In genomic region chr2:209471037-209471436, GRCh38 we compare ENCODE assay signal across 18 cellular contexts. TPM values are rescaled to one million over a fixed set of nuclear protein-coding genes. Genes with fewer than 3 reads are reported as not detected.
DNase-seq lines count a peak whose midpoint lies in the region; TF ChIP-seq lines count a peak whose summit lies in the region.
"Had no signal": no experiment of that assay in that cellular context is flagged by ENCODE, and none has a peak within 500 bp of the region (broad histone marks: within the 10 kb centered on the region; RNA-seq: fewer than 3 reads in every experiment).

No MANE protein-coding gene starts in this region.

- no peaks in the 10 kb centered on the region for H3K36me3 Mint-ChIP-seq in progenitor cell of endocrine pancreas (ENCODE audit: insufficient read depth)
- H3K36me3 Mint-ChIP-seq: natural killer cell had no signal

- DNase-seq in GM03348 (ENCODE audit: low spot score) (peak; percentile 6), NOMO-1 treated with DMSO at 0.1 percent for 48 hours (lab: John Stamatoyannopoulos, UW; ENCODE audit: unreplicated experiment) (peak; percentile 33), epithelial cell of esophagus (ENCODE audit: low read depth) (peak; percentile 58), progenitor cell of endocrine pancreas (ENCODE audit: low spot score, unreplicated experiment) (no peak), head of caudate nucleus (no peak), SK-N-DZ (ENCODE audit: low spot score) (no peak), GM20000 (ENCODE audit: low spot score) (no peak)
- DNase-seq in activated CD4-positive, alpha-beta T cell treated with anti-CD3 and anti-CD28 coated beads for 4 hours, result no peak
- DNase-seq: activated CD4-positive, alpha-beta T cell treated with anti-CD3 and anti-CD28 coated beads for 1 hour; activated naive CD4-positive, alpha-beta T cell treated with anti-CD3 and anti-CD28 coated beads for 36 hours; C1 segment of cervical spinal cord; DMS79 treated with DMSO at 0.1 percent for 48 hours; effector memory CD4-positive, alpha-beta T cell; natural killer cell; NCI-H1092; NCI-H2171 treated with DMSO at 0.1 percent for 48 hours; retina had no signal

- peaks cover 8% of the 10 kb centered on the region for H3K9me3 Mint-ChIP-seq in progenitor cell of endocrine pancreas (ENCODE audit: low read depth)
- H3K9me3 Mint-ChIP-seq: activated naive CD4-positive, alpha-beta T cell treated with anti-CD3 and anti-CD28 coated beads for 36 hours had no signal

- TF ChIP-seq CTCF in epithelial cell of esophagus (IDR thresholded peaks at IDR 0.05; ENCODE audit: insufficient read depth, low read depth, low read length, missing control alignments), result no peak
- no peak for TF ChIP-seq CTCF in progenitor cell of endocrine pancreas (IDR thresholded peaks at IDR 0.05; ENCODE audit: unreplicated experiment)
- no peak for TF ChIP-seq CTCF in GM20000 (IDR thresholded peaks at IDR 0.05; ENCODE audit: extremely low read depth, missing control alignments)

- H3K27ac Mint-ChIP-seq in progenitor cell of endocrine pancreas, result peak overlapping the region; percentile 6
- H3K27ac Mint-ChIP-seq: activated naive CD4-positive, alpha-beta T cell treated with anti-CD3 and anti-CD28 coated beads for 36 hours; natural killer cell had no signal

- H3K27me3 Mint-ChIP-seq in progenitor cell of endocrine pancreas, result no peaks in the 10 kb centered on the region

- H3K4me1 Mint-ChIP-seq in progenitor cell of endocrine pancreas (ENCODE audit: low read depth), result peaks cover 10% of the 10 kb centered on the region
- H3K4me1 Mint-ChIP-seq: natural killer cell had no signal

- intact Hi-C loops in head of caudate nucleus (cut with DNase I), result no loop called here

- no peak overlapping the region for H3K4me3 ChIP-seq in epithelial cell of esophagus (ENCODE audit: low read length)
- H3K4me3 ChIP-seq: cardiac muscle cell had no signal

- no peak overlapping the region for H3K4me3 Mint-ChIP-seq in progenitor cell of endocrine pancreas (ENCODE audit: low read depth)
- H3K4me3 Mint-ChIP-seq: activated naive CD4-positive, alpha-beta T cell treated with anti-CD3 and anti-CD28 coated beads for 36 hours; natural killer cell had no signal

RNA-seq across cellular contexts. Expression of gene MAP2, which starts 47.2 kb away (rescaled TPM):
- total RNA-seq in progenitor cell of endocrine pancreas, result 16.5 and 18.2 TPM in 2 replicates
- polyA plus RNA-seq in SK-N-DZ (2014; cell fraction: cytosol; rRNA removed), result 40.1 and 44.4 TPM in 2 replicates
- 32.0 and 37.0 TPM in 2 replicates for polyA plus RNA-seq in SK-N-DZ (2014; cell fraction: nucleus; rRNA removed)
- total RNA-seq: natural killer cell had no signal

Comparison
In these comparisons a context has a peak if more than half of its experiments do, and no peak if none do; other contexts are left out.
1. DNase-seq: peak in GM03348 (single experiment), NOMO-1 treated with DMSO at 0.1 percent for 48 hours (single experiment) and epithelial cell of esophagus (single experiment); none in progenitor cell of endocrine pancreas (single experiment), head of caudate nucleus (0 of 42), SK-N-DZ (single experiment), GM20000 (single experiment) and activated CD4-positive, alpha-beta T cell treated with anti-CD3 and anti-CD28 coated beads for 4 hours (0 of 2).